In genomic region chr13:25738342-25738771, GRCh38 we compare ENCODE assay signal across 9 cellular contexts.
DNase-seq lines count a peak whose midpoint lies in the region; ATAC-seq and TF ChIP-seq lines count a peak whose summit lies in the region.
"Had no signal": no experiment of that assay in that cellular context is flagged by ENCODE, and none has a peak within 500 bp of the region (broad histone marks: within the 10 kb centered on the region; RNA-seq: fewer than 3 reads in every experiment).

No MANE protein-coding gene starts in this region.

- no peak overlapping the region for H3K27ac ChIP-seq in cardiac muscle cell

- intact Hi-C loops in Right ventricle myocardium inferior (cut with DNase I): no loop called here

- DNase-seq in cardiac muscle cell (ENCODE audit: low read depth in 1 of 2, low spot score in 1 of 2) (peak; percentile 46 to 62), Right ventricle myocardium inferior (ENCODE audit: missing footprints) (no peak), NCI-H82 treated with DMSO at 0.1 percent for 48 hours (lab: John Stamatoyannopoulos, UW; ENCODE audit: unreplicated experiment) (peak; percentile 41), erythroblast (lab: John Stamatoyannopoulos, UW) (peak; percentile 29 to 42), mesenteric fat pad (ENCODE audit: low spot score) (no peak), T-helper 9 cell (no peak)
- DNase-seq in activated CD8-positive, alpha-beta memory T cell treated with anti-CD3 and anti-CD28 coated beads for 24 hours: no peak
- DNase-seq: occipital lobe had no signal

- no peak for TF ChIP-seq POLR2A in erythroblast (IDR thresholded peaks at IDR 0.05; ENCODE audit: low read length)

- H3K4me1 ChIP-seq in cardiac muscle cell (ENCODE audit: low read depth): peaks cover 16% of the 10 kb centered on the region

- no peak overlapping the region for H3K4me3 ChIP-seq in cardiac muscle cell

- TF ChIP-seq CTCF in cardiac muscle cell (IDR thresholded peaks at IDR 0.05; ENCODE audit: low read depth, low read length): no peak

- no peak for ATAC-seq in Right ventricle myocardium inferior
- no peak for ATAC-seq in HG02973 (IDR thresholded peaks at IDR 0.05; ENCODE audit: unreplicated experiment)

- no peaks in the 10 kb centered on the region for H3K36me3 ChIP-seq in cardiac muscle cell

- H3K9me3 ChIP-seq in cardiac muscle cell (ENCODE audit: low read depth): no peaks in the 10 kb centered on the region

- no peaks in the 10 kb centered on the region for H3K27me3 ChIP-seq in cardiac muscle cell

Comparison
In these comparisons a context has a peak if more than half of its experiments do, and no peak if none do; other contexts are left out.
1. DNase-seq: peak in cardiac muscle cell (2 of 2), NCI-H82 treated with DMSO at 0.1 percent for 48 hours (single experiment) and erythroblast (2 of 2); none in Right ventricle myocardium inferior (single experiment), mesenteric fat pad (single experiment), T-helper 9 cell (single experiment) and activated CD8-positive, alpha-beta memory T cell treated with anti-CD3 and anti-CD28 coated beads for 24 hours (single experiment).